ENCODE assay signal across 8 cellular contexts in genomic region chr5:180353226-180353962, GRCh38. TPM values are rescaled to one million over a fixed set of nuclear protein-coding genes. Genes with fewer than 3 reads are reported as not detected.
DNase-seq lines count a peak whose midpoint lies in the region; ATAC-seq and TF ChIP-seq lines count a peak whose summit lies in the region.

TSS of gene GFPT2 (minus strand) at chr5:180353336. CDS start at chr5:180353217, 119 bp downstream.

- peaks cover 10% of the 10 kb centered on the region for H3K27me3 ChIP-seq in cardiac muscle cell
- no peaks in the 10 kb centered on the region for H3K27me3 ChIP-seq in parathyroid adenoma (ENCODE audit: control insufficient read depth, insufficient read depth, low read length)
- H3K27me3 ChIP-seq in thoracic aorta (replicated peaks; ENCODE audit: insufficient read depth): no peaks in the 10 kb centered on the region

- H3K4me1 Mint-ChIP-seq in T-cell: peaks cover 5 to 13% (median 7%) of the 10 kb centered on the region in 3 donors
- peaks cover 6% of the 10 kb centered on the region for H3K4me1 Mint-ChIP-seq in activated naive CD8-positive, alpha-beta T cell treated with anti-CD3 and anti-CD28 coated beads, Interleukin-2, amount 50 U/mL, for 24 hours

- no peak within 1 kb of the TSS for H3K27ac Mint-ChIP-seq in T-cell
- no peak within 1 kb of the TSS for H3K27ac Mint-ChIP-seq in activated naive CD8-positive, alpha-beta T cell treated with anti-CD3 and anti-CD28 coated beads, Interleukin-2, amount 50 U/mL, for 24 hours

- TF ChIP-seq CTCF in cardiac muscle cell (IDR thresholded peaks at IDR 0.05; ENCODE audit: low read depth, low read length): no peak
- TF ChIP-seq CTCF in parathyroid adenoma (IDR thresholded peaks at IDR 0.05): no peak
- TF ChIP-seq CTCF in thoracic aorta (IDR thresholded peaks at IDR 0.05): no peak

- H3K9me3 ChIP-seq in cardiac muscle cell (ENCODE audit: low read depth) (no peaks in the 10 kb centered on the region), parathyroid adenoma (ENCODE audit: control insufficient read depth, low read length) (no peaks in the 10 kb centered on the region), thoracic aorta (no peaks in the 10 kb centered on the region)

- no peaks in the 10 kb centered on the region for H3K36me3 Mint-ChIP-seq in T-cell
- no peaks in the 10 kb centered on the region for H3K36me3 Mint-ChIP-seq in activated naive CD8-positive, alpha-beta T cell treated with anti-CD3 and anti-CD28 coated beads, Interleukin-2, amount 50 U/mL, for 24 hours (ENCODE audit: low read depth)

- ATAC-seq in GM19372 (IDR thresholded peaks at IDR 0.05; ENCODE audit: low read depth, unreplicated experiment): peak; percentile 79
- ATAC-seq in T-cell (replicated peaks in 1 of 4): peak; percentile 86 to 93 (median 89)
- peak; percentile 89 for ATAC-seq in activated naive CD8-positive, alpha-beta T cell treated with anti-CD3 and anti-CD28 coated beads, Interleukin-2, amount 50 U/mL, for 24 hours
- peak; percentile 85 for ATAC-seq in thoracic aorta (ENCODE audit: insufficient number of reproducible peaks, low FRiP score, low read depth)

- H3K27ac ChIP-seq in cardiac muscle cell (peak within 1 kb of the TSS; percentile 62), parathyroid adenoma (no peak within 1 kb of the TSS), thoracic aorta (peak within 1 kb of the TSS in 1 of 2 donors; percentile 72)

- no peak within 1 kb of the TSS for H3K9ac ChIP-seq in parathyroid adenoma

- H3K27me3 Mint-ChIP-seq in T-cell: peaks cover 44 to 60% of the 10 kb centered on the region in 2 donors
- peaks cover 50% of the 10 kb centered on the region for H3K27me3 Mint-ChIP-seq in activated naive CD8-positive, alpha-beta T cell treated with anti-CD3 and anti-CD28 coated beads, Interleukin-2, amount 50 U/mL, for 24 hours

- no peaks in the 10 kb centered on the region for H3K9me3 Mint-ChIP-seq in T-cell
- H3K9me3 Mint-ChIP-seq in activated naive CD8-positive, alpha-beta T cell treated with anti-CD3 and anti-CD28 coated beads, Interleukin-2, amount 50 U/mL, for 24 hours: no peaks in the 10 kb centered on the region

- H3K36me3 ChIP-seq in cardiac muscle cell: no peaks in the 10 kb centered on the region
- no peaks in the 10 kb centered on the region for H3K36me3 ChIP-seq in parathyroid adenoma (ENCODE audit: control insufficient read depth, insufficient read depth, low read length)
- H3K36me3 ChIP-seq in thoracic aorta: no peaks in the 10 kb centered on the region

- peak within 1 kb of the TSS; percentile 72 to 73 (median 73) for H3K4me3 Mint-ChIP-seq in T-cell
- H3K4me3 Mint-ChIP-seq in activated naive CD8-positive, alpha-beta T cell treated with anti-CD3 and anti-CD28 coated beads, Interleukin-2, amount 50 U/mL, for 24 hours: peak within 1 kb of the TSS; percentile 64

- H3K4me3 ChIP-seq in cardiac muscle cell (peak within 1 kb of the TSS; percentile 89), parathyroid adenoma (ENCODE audit: low read depth, low read length) (peak within 1 kb of the TSS; percentile 74), thoracic aorta (peak within 1 kb of the TSS; percentile 97)

- H2AFZ ChIP-seq in parathyroid adenoma: peak within 1 kb of the TSS; percentile 96

- H3K79me2 ChIP-seq in parathyroid adenoma: no peaks in the 10 kb centered on the region

- peaks cover 25% of the 10 kb centered on the region for H3K4me1 ChIP-seq in cardiac muscle cell (ENCODE audit: low read depth)
- no peaks in the 10 kb centered on the region for H3K4me1 ChIP-seq in parathyroid adenoma
- peaks cover 6 to 17% of the 10 kb centered on the region in 2 donors for H3K4me1 ChIP-seq in thoracic aorta (ENCODE audit: control insufficient read depth in 1 of 2, low read depth in 2 of 2)

- POLR2A ChIA-PET in T-cell (lab: Charles Lee): no interaction called here

- H3K4me2 ChIP-seq in parathyroid adenoma (ENCODE audit: low read length): peak within 1 kb of the TSS; percentile 96

- DNase-seq in AG08395 (ENCODE audit: low spot score) (peak; percentile 99), HS-27A (ENCODE audit: low read depth) (peak; percentile 1), T-cell (peak; percentile 39 to 75 (median 60)), cardiac muscle cell (ENCODE audit: low read depth in 1 of 2, low spot score in 1 of 2) (peak; percentile 90 to 92), thoracic aorta (ENCODE audit: low spot score) (peak; percentile 43)
- peak; percentile 72 for DNase-seq in activated naive CD8-positive, alpha-beta T cell treated with anti-CD3 and anti-CD28 coated beads, Interleukin-2, amount 50 U/mL, for 24 hours

- CTCF ChIA-PET in T-cell (lab: Charles Lee): interaction anchor here in 1 of 2 donors (0.6 to 1.5 kb wide), 2 partner anchors 24 to 800 kb away, joined by 3 to 4 read pairs; no protein-coding TSS in a partner anchor

RNA-seq across cellular contexts. Expression of gene GFPT2, which starts in this region (rescaled TPM):
- total RNA-seq in T-cell: 1 to 10 TPM; 1.6 to 3.6 (median 2.0) TPM
- total RNA-seq in cardiac muscle cell: 36.0 and 37.7 TPM in 2 replicates
- 39.8 and 64.5 TPM in 2 replicates for polyA plus RNA-seq in cardiac muscle cell
- total RNA-seq in thoracic aorta: 100 to 1,000 TPM in 1 of 2 donors, 10 to 100 TPM in 1; 32.1 to 136 TPM

Comparison
In these comparisons a context has a peak if more than half of its experiments do, and no peak if none do; other contexts are left out.
1. DNase-seq: peak in every context shown above with its lines; median percentile 99 in AG08395; 91 in cardiac muscle cell; 72 in activated naive CD8-positive, alpha-beta T cell treated with anti-CD3 and anti-CD28 coated beads, Interleukin-2, amount 50 U/mL, for 24 hours; 60 in T-cell; 43 in thoracic aorta; 1 in HS-27A.